ENCODE assay signal across 21 cellular contexts in the genomic region with DNA sequence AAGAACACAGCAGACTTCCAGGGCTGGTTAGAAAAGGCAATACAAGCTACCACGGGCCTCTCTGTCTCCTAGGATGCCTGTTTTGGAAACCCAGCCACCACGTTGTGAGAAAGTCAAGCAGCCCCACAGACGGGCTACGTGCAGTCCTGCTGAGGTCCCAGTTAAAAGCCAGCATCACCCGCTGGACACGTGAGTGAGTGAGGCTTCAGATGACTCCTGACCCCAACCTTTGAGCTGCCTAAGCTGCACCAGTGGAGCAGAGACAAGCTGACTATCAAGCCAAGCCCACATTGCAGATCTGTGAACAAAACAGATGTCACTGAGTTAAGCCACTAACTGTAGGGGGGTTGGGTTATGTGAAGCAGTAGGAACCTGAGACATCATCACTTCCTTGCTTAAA.
"Had no signal": no experiment of that assay in that cellular context is flagged by ENCODE, and none has a peak within 500 bp of the region (broad histone marks: within the 10 kb centered on the region; RNA-seq: fewer than 3 reads in every experiment).

No MANE protein-coding gene starts in this region.

- H3K9me3 Mint-ChIP-seq: activated CD8-positive, alpha-beta T cell treated with anti-CD3 and anti-CD28 coated beads for 36 hours; activated naive CD4-positive, alpha-beta T cell treated with anti-CD3 and anti-CD28 coated beads, Interleukin-2, amount 50 U/mL, for 24 hours; activated T-helper 2 cell treated with anti-CD3 and anti-CD28 coated beads, Interferon-gamma antibody, Interleukin-2, Interleukin-4, amounts not matched to agents 10 μg/mL and 5 μg/mL and 100 μg/mL, durations not matched to agents 14 hours and 24 hours and 36 hours had no signal

- H3K27me3 Mint-ChIP-seq: activated naive CD4-positive, alpha-beta T cell treated with anti-CD3 and anti-CD28 coated beads, Interleukin-2, amount 50 U/mL, for 24 hours had no signal

- DNase-seq: activated CD4-positive, alpha-beta T cell treated with anti-CD3 and anti-CD28 coated beads, Interleukin-2, amount 50 U/mL, for 1 hour; activated CD8-positive, alpha-beta T cell treated with anti-CD3 and anti-CD28 coated beads for 36 hours; activated naive CD8-positive, alpha-beta T cell treated with anti-CD3 and anti-CD28 coated beads, Interleukin-2, amount 50 U/mL, for 24 hours; activated T-cell treated with anti-CD3 and anti-CD28 coated beads, Interleukin-2, amount 50 U/mL, for 48 hours; central memory CD4-positive, alpha-beta T cell; foreskin melanocyte; left ventricle myocardium superior; mammary epithelial cell; occipital lobe; psoas muscle; stimulated activated CD4-positive, alpha-beta T cell treated with anti-CD3 and anti-CD28 coated beads, Interleukin-15, amount 100 ng/mL, for 24 hours; stimulated activated CD4-positive, alpha-beta T cell treated with anti-CD3 and anti-CD28 coated beads, Interleukin-2, amount 100 ng/mL, for 24 hours; stimulated activated naive CD4-positive, alpha-beta T cell treated with Interleukin-2 at 50 U/mL for 16 hours; T-helper 2 cell; transverse colon had no signal

- H3K27ac Mint-ChIP-seq: activated CD8-positive, alpha-beta T cell treated with anti-CD3 and anti-CD28 coated beads for 36 hours; activated naive CD8-positive, alpha-beta T cell treated with anti-CD3 and anti-CD28 coated beads, Interleukin-2, amount 50 U/mL, for 24 hours; activated T-helper 2 cell treated with anti-CD3 and anti-CD28 coated beads, Interferon-gamma antibody, Interleukin-2, Interleukin-4, amounts not matched to agents 10 μg/mL and 5 μg/mL and 100 μg/mL, durations not matched to agents 14 hours and 24 hours and 36 hours; WTC11 had no signal

- H3K27ac ChIP-seq: breast epithelium, parathyroid adenoma, psoas muscle, transverse colon had no signal

- H3K4me1 Mint-ChIP-seq: activated naive CD4-positive, alpha-beta T cell treated with anti-CD3 and anti-CD28 coated beads, Interleukin-2, amount 50 U/mL, for 24 hours; activated naive CD8-positive, alpha-beta T cell treated with anti-CD3 and anti-CD28 coated beads, Interleukin-2, amount 50 U/mL, for 24 hours; WTC11 had no signal

- H3K9me3 ChIP-seq: breast epithelium, psoas muscle, transverse colon had no signal

- H3K4me3 ChIP-seq: breast epithelium, psoas muscle, transverse colon had no signal

- H3K4me1 ChIP-seq: breast epithelium, parathyroid adenoma, psoas muscle, transverse colon had no signal

- H3K36me3 Mint-ChIP-seq: WTC11 had no signal

- ATAC-seq: activated CD8-positive, alpha-beta T cell treated with anti-CD3 and anti-CD28 coated beads for 36 hours; activated naive CD8-positive, alpha-beta T cell treated with anti-CD3 and anti-CD28 coated beads, Interleukin-2, amount 50 U/mL, for 24 hours; esophagus mucosa; left ventricle myocardium superior; psoas muscle; WTC11 had no signal

- H3K4me3 Mint-ChIP-seq: activated CD8-positive, alpha-beta T cell treated with anti-CD3 and anti-CD28 coated beads for 36 hours; activated naive CD4-positive, alpha-beta T cell treated with anti-CD3 and anti-CD28 coated beads, Interleukin-2, amount 50 U/mL, for 24 hours; activated naive CD8-positive, alpha-beta T cell treated with anti-CD3 and anti-CD28 coated beads, Interleukin-2, amount 50 U/mL, for 24 hours; WTC11 had no signal

- H3K27me3 ChIP-seq: breast epithelium, transverse colon had no signal

- H3K36me3 ChIP-seq: breast epithelium, transverse colon had no signal
